1 cellular context compared by ENCODE assay signal in genomic region chr2:16626997-16627605, GRCh38.
TF ChIP-seq lines count a peak whose summit lies in the region.

No MANE protein-coding gene starts in this region.

TF ChIP-seq in IMR-90, 13 proteins besides CTCF, POLR2A, EP300 and RAD21:
- no peak for TF ChIP-seq RCOR1 (IDR thresholded peaks at IDR 0.05; ENCODE audit: insufficient replicate concordance, low read length)
- TF ChIP-seq, protein P1, sequence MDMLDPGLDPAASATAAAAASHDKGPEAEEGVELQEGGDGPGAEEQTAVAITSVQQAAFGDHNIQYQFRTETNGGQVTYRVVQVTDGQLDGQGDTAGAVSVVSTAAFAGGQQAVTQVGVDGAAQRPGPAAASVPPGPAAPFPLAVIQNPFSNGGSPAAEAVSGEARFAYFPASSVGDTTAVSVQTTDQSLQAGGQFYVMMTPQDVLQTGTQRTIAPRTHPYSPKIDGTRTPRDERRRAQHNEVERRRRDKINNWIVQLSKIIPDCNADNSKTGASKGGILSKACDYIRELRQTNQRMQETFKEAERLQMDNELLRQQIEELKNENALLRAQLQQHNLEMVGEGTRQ (IDR thresholded peaks at IDR 0.05; ENCODE audit: low read depth, low read length) = no peak
- TF ChIP-seq, protein P2, sequence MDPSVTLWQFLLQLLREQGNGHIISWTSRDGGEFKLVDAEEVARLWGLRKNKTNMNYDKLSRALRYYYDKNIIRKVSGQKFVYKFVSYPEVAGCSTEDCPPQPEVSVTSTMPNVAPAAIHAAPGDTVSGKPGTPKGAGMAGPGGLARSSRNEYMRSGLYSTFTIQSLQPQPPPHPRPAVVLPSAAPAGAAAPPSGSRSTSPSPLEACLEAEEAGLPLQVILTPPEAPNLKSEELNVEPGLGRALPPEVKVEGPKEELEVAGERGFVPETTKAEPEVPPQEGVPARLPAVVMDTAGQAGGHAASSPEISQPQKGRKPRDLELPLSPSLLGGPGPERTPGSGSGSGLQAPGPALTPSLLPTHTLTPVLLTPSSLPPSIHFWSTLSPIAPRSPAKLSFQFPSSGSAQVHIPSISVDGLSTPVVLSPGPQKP (IDR thresholded peaks at IDR 0.05; ENCODE audit: borderline replicate concordance, low read depth, low read length) = no peak
- TF ChIP-seq CHD1 (IDR thresholded peaks at IDR 0.05; ENCODE audit: low read depth, low read length) = no peak
- TF ChIP-seq SMC3 (IDR thresholded peaks at IDR 0.05; ENCODE audit: low read depth, low read length) = no peak
- TF ChIP-seq BHLHE40 (IDR thresholded peaks at IDR 0.05; ENCODE audit: low read depth, low read length) = no peak
- TF ChIP-seq RFX5 (IDR thresholded peaks at IDR 0.05; ENCODE audit: low read depth, low read length) = no peak
- no peak for TF ChIP-seq MAZ (IDR thresholded peaks at IDR 0.05; ENCODE audit: borderline replicate concordance, low read depth, low read length)
- no peak for TF ChIP-seq MXI1 (IDR thresholded peaks at IDR 0.05; ENCODE audit: borderline replicate concordance, low read depth, low read length)
- no peak for TF ChIP-seq MAFK (IDR thresholded peaks at IDR 0.05; ENCODE audit: low read depth, low read length)
- no peak for TF ChIP-seq CEBPB (IDR thresholded peaks at IDR 0.05; ENCODE audit: low read depth, low read length)
- TF ChIP-seq FOS (IDR thresholded peaks at IDR 0.05; ENCODE audit: low read depth, low read length) = no peak
- TF ChIP-seq NFE2L2 (IDR thresholded peaks at IDR 0.05; ENCODE audit: low read depth, low read length) = no peak
